Comparison of ENCODE assay signal across 17 cellular contexts in the genomic region with DNA sequence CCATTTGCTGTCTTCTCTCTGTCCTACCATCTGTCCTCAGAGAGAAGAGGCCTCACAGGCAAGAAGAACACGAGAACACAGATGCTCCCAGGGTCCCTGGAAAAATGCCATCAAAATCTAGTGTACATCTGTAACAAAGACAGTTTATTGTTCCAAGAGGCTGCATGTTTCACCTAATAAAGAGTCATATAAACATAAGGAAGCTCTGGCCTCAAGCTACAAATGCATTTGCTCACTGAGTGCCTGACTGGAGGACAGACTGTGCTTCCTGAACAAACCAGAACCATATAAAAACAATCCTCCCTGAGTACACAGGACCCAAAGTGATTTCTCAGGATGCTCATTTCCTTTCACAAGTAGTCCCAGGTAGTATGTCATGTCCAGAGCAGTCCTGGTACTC.
DNase-seq lines count a peak whose midpoint lies in the region; ATAC-seq, FAIRE-seq and TF ChIP-seq lines count a peak whose summit lies in the region.
"Had no signal": no experiment of that assay in that cellular context is flagged by ENCODE, and none has a peak within 500 bp of the region (broad histone marks: within the 10 kb centered on the region; RNA-seq: fewer than 3 reads in every experiment).

No MANE protein-coding gene starts in this region.

- no peak overlapping the region for H3K4me3 ChIP-seq in HEK293 (ENCODE audit: low read depth, low read length)
- H3K4me3 ChIP-seq in esophagus squamous epithelium = no peak overlapping the region
- no peak overlapping the region for H3K4me3 ChIP-seq in pancreas
- no peak overlapping the region for H3K4me3 ChIP-seq in MG63
- H3K4me3 ChIP-seq: BLaER1 treated with 17β-estradiol and CSF1 and Interleukin-3, amounts not matched to agents 10 nM and 100 nM had no signal

- WGBS in esophagus squamous epithelium, 2 donors = 44 to 56% methylated on average over 1 of the region's 1 CpG
- 81 to 88% methylated on average over 1 of the region's 1 CpG for WGBS in pancreas, 2 donors

- intact Hi-C loops in esophagus squamous epithelium (cut with DNase I) (no loop called here), pancreas (cut with DNase I) (no loop called here)

- peak in 1 of 4 donors; percentile 42 for ATAC-seq in pancreas
- ATAC-seq in GM21576 (IDR thresholded peaks at IDR 0.05; ENCODE audit: unreplicated experiment) = no peak
- no peak for ATAC-seq in HG03442 (IDR thresholded peaks at IDR 0.05; ENCODE audit: unreplicated experiment)
- no peak for ATAC-seq in GM18909 (IDR thresholded peaks at IDR 0.05; ENCODE audit: poor library complexity, unreplicated experiment)
- ATAC-seq: activated naive CD8-positive, alpha-beta T cell treated with anti-CD3 and anti-CD28 coated beads, Interleukin-2, amount 50 U/mL, for 24 hours; stimulated activated naive CD8-positive, alpha-beta T cell treated with anti-CD3 and anti-CD28 coated beads, Interleukin-15, amount 100 ng/mL, for 72 hours had no signal

- CTCF ChIA-PET in HEK293 (lab: Yijun Ruan, JAX) = interaction anchor here (1.9 kb wide), 1 partner anchor 62 kb away, joined by 5 read pairs; no protein-coding TSS in a partner anchor

- H3K27ac ChIP-seq in HEK293 (ENCODE audit: extremely low read depth, low read depth, low read length) = no peak overlapping the region
- H3K27ac ChIP-seq in esophagus squamous epithelium = peak overlapping the region in 3 of 4 donors; percentile 41 to 81 (median 48)
- H3K27ac ChIP-seq in pancreas = no peak overlapping the region
- H3K27ac ChIP-seq: BLaER1 treated with 17β-estradiol and CSF1 and Interleukin-3, amounts not matched to agents 10 nM and 100 nM; KMS-11; parathyroid adenoma had no signal

- H3K27me3 ChIP-seq in esophagus squamous epithelium (no peaks in the 10 kb centered on the region), pancreas (no peaks in the 10 kb centered on the region), MG63 (no peaks in the 10 kb centered on the region)
- H3K27me3 ChIP-seq: BLaER1 treated with 17β-estradiol and CSF1 and Interleukin-3, amounts not matched to agents 10 nM and 100 nM had no signal

- TF ChIP-seq CTCF in HEK293 (tag by site-specific recombination; IDR thresholded peaks at IDR 0.05) (no peak), esophagus squamous epithelium (IDR thresholded peaks at IDR 0.05) (no peak), pancreas (IDR thresholded peaks at IDR 0.05) (no peak)

- peak; percentile 50 for DNase-seq in NCI-H345 treated with DMSO at 0.1 percent for 48 hours (lab: John Stamatoyannopoulos, UW; ENCODE audit: unreplicated experiment)
- DNase-seq in esophagus squamous epithelium (lab: John Stamatoyannopoulos, UW) = no peak
- DNase-seq in pancreas = no peak
- no peak for DNase-seq in MG63
- DNase-seq: activated CD8-positive, alpha-beta memory T cell treated with anti-CD3 and anti-CD28 coated beads, Interleukin-2, amount 50 U/mL, for 4 hours; activated naive CD8-positive, alpha-beta T cell treated with anti-CD3 and anti-CD28 coated beads, Interleukin-2, amount 50 U/mL, for 24 hours; NCI-H774; SHP77 treated with DMSO at 0.1 percent for 48 hours; stimulated activated naive CD8-positive, alpha-beta T cell treated with anti-CD3 and anti-CD28 coated beads, Interleukin-15, amount 100 ng/mL, for 72 hours had no signal

- no peaks in the 10 kb centered on the region for H3K9me3 ChIP-seq in HEK293 (ENCODE audit: control insufficient read depth, insufficient read depth, low read depth, low read length)
- no peaks in the 10 kb centered on the region for H3K9me3 ChIP-seq in esophagus squamous epithelium
- no peaks in the 10 kb centered on the region for H3K9me3 ChIP-seq in pancreas
- no peaks in the 10 kb centered on the region for H3K9me3 ChIP-seq in MG63

- H3K4me1 ChIP-seq in HEK293 (ENCODE audit: control insufficient read depth, insufficient read depth, low read length) = no peaks in the 10 kb centered on the region
- H3K4me1 ChIP-seq in esophagus squamous epithelium = no peaks in the 10 kb centered on the region
- H3K4me1 ChIP-seq in pancreas = no peaks in the 10 kb centered on the region
- H3K4me1 ChIP-seq: parathyroid adenoma had no signal

- FAIRE-seq in pancreas (lab: Jason Lieb, UNC) = peak; percentile 51
- FAIRE-seq: G401.6 had no signal

- POLR2A ChIA-PET in HEK293 (lab: Yijun Ruan, JAX) = no interaction called here

- TF ChIP-seq POLR2A in esophagus squamous epithelium (IDR thresholded peaks at IDR 0.05) = no peak

- no peaks in the 10 kb centered on the region for H3K36me3 ChIP-seq in HEK293 (ENCODE audit: control insufficient read depth in 2 of 2, insufficient read depth in 1 of 2, low read length in 2 of 2)
- H3K36me3 ChIP-seq in esophagus squamous epithelium = no peaks in the 10 kb centered on the region
- no peaks in the 10 kb centered on the region for H3K36me3 ChIP-seq in pancreas
- no peaks in the 10 kb centered on the region for H3K36me3 ChIP-seq in MG63
- H3K36me3 ChIP-seq: BLaER1 treated with 17β-estradiol and CSF1 and Interleukin-3, amounts not matched to agents 10 nM and 100 nM had no signal

TF ChIP-seq in HEK293, 187 proteins besides CTCF, POLR2A, EP300 and RAD21:
- TF ChIP-seq ZSCAN5A (tag by site-specific recombination; IDR thresholded peaks at IDR 0.05) (no peak), FEZF1 (tag by site-specific recombination; IDR thresholded peaks at IDR 0.05) (peak; percentile 12; the same call in 1 of the 2 replicates)

Comparison
In these comparisons a context has a peak if more than half of its experiments do, and no peak if none do; other contexts are left out.
1. H3K27ac ChIP-seq: peak in esophagus squamous epithelium (3 of 4); none in HEK293 (single experiment) and pancreas (0 of 4).